8 cellular contexts compared by ENCODE assay signal in the genomic region with DNA sequence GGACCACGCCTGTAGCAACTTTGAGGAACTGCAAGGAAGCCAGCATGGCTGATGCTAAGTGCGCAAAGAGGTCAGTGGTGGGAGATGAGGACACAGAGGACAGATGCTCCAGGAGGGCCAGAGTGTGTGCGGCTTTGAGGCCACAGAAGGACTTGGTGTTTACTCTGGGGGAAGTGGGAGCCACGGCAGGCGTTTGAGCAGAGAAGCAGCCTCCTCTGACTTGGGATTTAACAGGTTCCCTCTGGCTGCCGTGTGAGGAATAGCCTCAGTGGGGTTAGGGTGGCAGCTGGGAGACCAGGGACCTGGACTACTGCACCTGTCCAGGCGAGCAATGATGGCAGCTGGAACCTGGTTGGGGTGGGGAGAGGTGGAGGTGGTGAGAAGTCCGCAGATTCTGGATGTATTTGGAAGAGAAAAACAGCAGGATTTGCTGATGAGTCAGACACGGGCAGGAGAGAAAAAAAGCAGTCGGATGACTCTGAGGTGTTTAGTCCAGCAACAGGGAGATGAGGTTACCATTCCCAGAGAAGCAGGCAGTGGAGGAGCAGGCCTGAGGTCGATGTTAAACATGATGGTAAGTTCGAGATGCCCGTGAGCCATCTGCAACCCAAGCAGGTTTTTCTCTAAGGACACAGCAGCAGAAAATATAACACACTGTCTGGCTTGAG.
DNase-seq lines count a peak whose midpoint lies in the region; ATAC-seq, FAIRE-seq and TF ChIP-seq lines count a peak whose summit lies in the region.

No MANE protein-coding gene starts in this region.

- no peak for TF ChIP-seq EP300 in H1 (IDR thresholded peaks at IDR 0.05; ENCODE audit: borderline replicate concordance in 1 of 2, low read depth in 2 of 2, low read length in 2 of 2)

- peak in 1 of 2 experiments; percentile 20; a peak in 2 of 4 replicates for TF ChIP-seq RAD21 in H1 (IDR thresholded peaks at IDR 0.05 in 1 of 2, conservative IDR thresholded peaks at IDR 0.05 in 1 of 2; ENCODE audit: low read depth in 2 of 2, low read length in 2 of 2)

- TF ChIP-seq CTCF in H1 (IDR thresholded peaks at IDR 0.05; ENCODE audit: control extremely low read depth in 1 of 3, insufficient read depth in 1 of 3, low read depth in 1 of 3, low read length in 3 of 3): peak in 2 of 3 experiments; percentile 13 to 26; a peak in 2 of 4 replicates
- TF ChIP-seq CTCF in activated CD8-positive, alpha-beta T cell treated with anti-CD3 and anti-CD28 coated beads for 36 hours (IDR thresholded peaks at IDR 0.05): no peak

- no peak overlapping the region for H2AK5ac ChIP-seq in H1 (ENCODE audit: low read depth, low read length)
- H2AK5ac ChIP-seq in trophoblast cell (ENCODE audit: low read length): no peak overlapping the region

- H3K9me3 ChIP-seq in H1 (ENCODE audit: insufficient read depth in 2 of 2, low read depth in 1 of 2, low read length in 1 of 2): no peaks in the 10 kb centered on the region; a peak in 1 of 4 replicates
- H3K9me3 ChIP-seq in trophoblast cell (ENCODE audit: insufficient read depth, low read depth, low read length): peaks cover 2% of the 10 kb centered on the region

- no peak overlapping the region for H3K14ac ChIP-seq in H1 (ENCODE audit: insufficient read length)
- no peak overlapping the region for H3K14ac ChIP-seq in trophoblast cell (ENCODE audit: low read length)

- H3K4me1 ChIP-seq in H1 (replicated peaks in 1 of 4; ENCODE audit: control insufficient read depth in 3 of 4, insufficient read depth in 4 of 4, low read length in 3 of 4) (peaks cover 0 to 3% (median 2%) of the 10 kb centered on the region in 4 experiments; a peak in 4 of 7 replicates), trophoblast cell (ENCODE audit: control insufficient read depth in 1 of 2, insufficient read depth in 2 of 2, low read length in 2 of 2) (peaks cover 0 to 9% of the 10 kb centered on the region in 2 experiments)

- intact Hi-C loops in activated CD8-positive, alpha-beta T cell treated with anti-CD3 and anti-CD28 coated beads for 36 hours (cut with micrococcal nuclease): no loop called here

- CTCF ChIA-PET in H1 (lab: Charles Lee; ENCODE audit: partially characterized antibody): interaction anchor here (0.6 to 2.5 kb wide), 11 partner anchors 10 to 499 kb away, joined by 3 to 13 read pairs (median 3); no protein-coding TSS in a partner anchor
- CTCF ChIA-PET in activated CD8-positive, alpha-beta T cell treated with anti-CD3 and anti-CD28 coated beads for 36 hours (lab: Charles Lee): interaction anchor here (1.2 kb wide), 1 partner anchor 10 kb away, joined by 3 read pairs; no protein-coding TSS in a partner anchor

- H3K9me3 Mint-ChIP-seq in activated CD8-positive, alpha-beta T cell treated with anti-CD3 and anti-CD28 coated beads for 36 hours: no peaks in the 10 kb centered on the region
- no peaks in the 10 kb centered on the region for H3K9me3 Mint-ChIP-seq in effector memory CD8-positive, alpha-beta T cell

- H3K4me1 Mint-ChIP-seq in activated CD8-positive, alpha-beta T cell treated with anti-CD3 and anti-CD28 coated beads for 36 hours (ENCODE audit: low read depth): no peaks in the 10 kb centered on the region
- H3K4me1 Mint-ChIP-seq in effector memory CD8-positive, alpha-beta T cell (ENCODE audit: low read depth in 2 of 2): peaks cover 2 to 4% of the 10 kb centered on the region in 2 donors

- no peaks in the 10 kb centered on the region for H3K27me3 Mint-ChIP-seq in activated CD8-positive, alpha-beta T cell treated with anti-CD3 and anti-CD28 coated beads for 36 hours
- no peaks in the 10 kb centered on the region for H3K27me3 Mint-ChIP-seq in effector memory CD8-positive, alpha-beta T cell

- H3K4me3 ChIP-seq in H1 (ENCODE audit: extremely low read depth in 1 of 4, insufficient read depth in 2 of 4, low read depth in 3 of 4, low read length in 4 of 4) (no peak overlapping the region), trophoblast cell (ENCODE audit: low read depth, low read length) (no peak overlapping the region)

- H4K8ac ChIP-seq in H1 (ENCODE audit: extremely low read depth, insufficient read depth, low read length): no peak overlapping the region
- no peak overlapping the region for H4K8ac ChIP-seq in trophoblast cell (ENCODE audit: low read depth, low read length)

- H3K4ac ChIP-seq in H1 (replicated peaks; ENCODE audit: insufficient read length, low read depth, low read length) (no peak overlapping the region), trophoblast cell (ENCODE audit: low read depth, low read length) (no peak overlapping the region)

- H3K4me2 ChIP-seq in H1 (ENCODE audit: insufficient read depth in 1 of 2, low read depth in 2 of 2, low read length in 2 of 2) (no peak overlapping the region), trophoblast cell (ENCODE audit: low read length) (no peak overlapping the region)

- H3K27ac Mint-ChIP-seq in activated CD8-positive, alpha-beta T cell treated with anti-CD3 and anti-CD28 coated beads for 36 hours: no peak overlapping the region
- peak overlapping the region in 1 of 2 donors; percentile 31 for H3K27ac Mint-ChIP-seq in effector memory CD8-positive, alpha-beta T cell

- H3K18ac ChIP-seq in H1 (ENCODE audit: extremely low read depth, low read length) (no peak overlapping the region), trophoblast cell (ENCODE audit: low read length) (no peak overlapping the region)

- H3K23ac ChIP-seq in H1 (ENCODE audit: insufficient read length) (no peak overlapping the region), trophoblast cell (ENCODE audit: low read length) (no peak overlapping the region)

- peaks cover 0 to 2% of the 10 kb centered on the region in 2 experiments for H4K20me1 ChIP-seq in H1 (replicated peaks in 1 of 2; ENCODE audit: control insufficient read depth in 1 of 2, insufficient read depth in 2 of 2, low read length in 2 of 2)

- 0 out of 2 replicates have a peak overlapping the region, but pooled peaks have one; percentile 80 for H2BK20ac ChIP-seq in H1 (ENCODE audit: low read length)

- H4K91ac ChIP-seq in H1 (replicated peaks; ENCODE audit: insufficient read length, low read length) (no peak overlapping the region), trophoblast cell (ENCODE audit: low read depth, low read length) (no peak overlapping the region)

- H3K27ac ChIP-seq in H1 (ENCODE audit: low read depth, low read length) (no peak overlapping the region), trophoblast cell (ENCODE audit: low read depth, low read length) (no peak overlapping the region)

- H3K23me2 ChIP-seq in H1 (ENCODE audit: low read depth, low read length): no peaks in the 10 kb centered on the region

- no peak overlapping the region for H3K56ac ChIP-seq in H1 (replicated peaks; ENCODE audit: insufficient read length, low read depth, low read length)

- POLR2A ChIA-PET in H1 (lab: Charles Lee; ENCODE audit: partially characterized antibody): interaction anchor here (0.8 to 1.1 kb wide), 3 partner anchors 12 to 88 kb away, joined by 3 to 5 read pairs (median 3); no protein-coding TSS in a partner anchor
- POLR2A ChIA-PET in activated CD8-positive, alpha-beta T cell treated with anti-CD3 and anti-CD28 coated beads for 36 hours (lab: Charles Lee): no interaction called here

- no peaks in the 10 kb centered on the region for H3K36me3 Mint-ChIP-seq in activated CD8-positive, alpha-beta T cell treated with anti-CD3 and anti-CD28 coated beads for 36 hours (ENCODE audit: low read depth)
- no peaks in the 10 kb centered on the region for H3K36me3 Mint-ChIP-seq in effector memory CD8-positive, alpha-beta T cell (ENCODE audit: insufficient read depth)

- H3K79me1 ChIP-seq in H1 (ENCODE audit: low read depth, low read length) (no peaks in the 10 kb centered on the region), trophoblast cell (ENCODE audit: low read length) (no peaks in the 10 kb centered on the region)

- H3K79me2 ChIP-seq in H1 (ENCODE audit: control insufficient read depth in 1 of 2, insufficient read depth in 2 of 2, low read length in 2 of 2): no peaks in the 10 kb centered on the region
- H3K79me2 ChIP-seq in trophoblast cell (ENCODE audit: control insufficient read depth, insufficient read depth, low read length, poor library complexity): no peaks in the 10 kb centered on the region

- no peak for ATAC-seq in HG03520 (IDR thresholded peaks at IDR 0.05; ENCODE audit: unreplicated experiment)
- no peak for ATAC-seq in activated CD8-positive, alpha-beta T cell treated with anti-CD3 and anti-CD28 coated beads for 36 hours
- no peak for ATAC-seq in effector memory CD8-positive, alpha-beta T cell (replicated peaks)

- WGBS in H1 (ENCODE audit: extremely low coverage in 1 of 2, insufficient coverage in 1 of 2, insufficient read length in 1 of 2, insufficient replicate concordance in 2 of 2, low coverage in 1 of 2, low lambda C conversion rate in 2 of 2, missing lambda C conversion rate in 1 of 2), 2 experiments: 78% methylated on average over 13 of the region's 13 CpGs; no CpG with 5 or more reads in 1 of the 2 experiments
- no CpG with 5 or more reads among the region's 13 CpGs for WGBS in trophoblast cell (ENCODE audit: extremely low coverage, insufficient coverage, insufficient read length)

- peak; percentile 78 for DNase-seq in DMS 273 (lab: John Stamatoyannopoulos, UW; ENCODE audit: unreplicated experiment)
- peak; percentile 87 for DNase-seq in NCI-H2227 treated with DMSO at 0.1 percent for 48 hours (lab: John Stamatoyannopoulos, UW)
- no peak for DNase-seq in H1 (ENCODE audit: low read depth in 1 of 2, low spot score in 2 of 2)
- DNase-seq in trophoblast cell: peak; percentile 51 to 69
- DNase-seq in ureter (ENCODE audit: low spot score): no peak
- DNase-seq in activated CD8-positive, alpha-beta T cell treated with anti-CD3 and anti-CD28 coated beads for 36 hours: no peak
- no peak for DNase-seq in effector memory CD8-positive, alpha-beta T cell

- H2AFZ ChIP-seq in H1 (ENCODE audit: low read length): no peak overlapping the region
- H2AFZ ChIP-seq in trophoblast cell (ENCODE audit: insufficient read depth, low read length, poor library complexity): no peak overlapping the region

- H3K36me3 ChIP-seq in H1 (ENCODE audit: control insufficient read depth in 2 of 4, insufficient read depth in 4 of 4, low read length in 3 of 4) (no peaks in the 10 kb centered on the region), trophoblast cell (ENCODE audit: control insufficient read depth in 1 of 2, insufficient read depth in 2 of 2, low read length in 2 of 2) (no peaks in the 10 kb centered on the region)

- no peak overlapping the region for H2BK15ac ChIP-seq in H1 (ENCODE audit: low read length)

- H4K5ac ChIP-seq in H1 (ENCODE audit: insufficient read length, low read depth, low read length): no peak overlapping the region

- no peak for FAIRE-seq in H1 (lab: Jason Lieb, UNC)

- no peak overlapping the region for H4K12ac ChIP-seq in trophoblast cell (ENCODE audit: low read depth, low read length)

- no peak overlapping the region for H3K4me3 Mint-ChIP-seq in activated CD8-positive, alpha-beta T cell treated with anti-CD3 and anti-CD28 coated beads for 36 hours
- no peak overlapping the region for H3K4me3 Mint-ChIP-seq in effector memory CD8-positive, alpha-beta T cell

- H2BK5ac ChIP-seq in H1 (ENCODE audit: low read depth, low read length): no peak overlapping the region
- H2BK5ac ChIP-seq in trophoblast cell (ENCODE audit: low read depth, low read length, poor library complexity): no peak overlapping the region

- no peak overlapping the region for H2BK120ac ChIP-seq in H1 (replicated peaks; ENCODE audit: low read depth, low read length)
- no peak overlapping the region for H2BK120ac ChIP-seq in trophoblast cell (ENCODE audit: insufficient read depth, low read length, poor library complexity)

- H3K9ac ChIP-seq in H1 (replicated peaks in 1 of 4; ENCODE audit: extremely low read depth in 1 of 4, low read depth in 3 of 4, low read length in 3 of 4) (no peak overlapping the region), trophoblast cell (ENCODE audit: low read length) (no peak overlapping the region)

- H3K27me3 ChIP-seq in H1 (replicated peaks in 1 of 4; ENCODE audit: control insufficient read depth in 3 of 4, extremely low read depth in 1 of 4, insufficient read depth in 3 of 4, low read length in 3 of 4) (no peaks in the 10 kb centered on the region), trophoblast cell (ENCODE audit: insufficient read depth, low read length) (no peaks in the 10 kb centered on the region)

- H2BK12ac ChIP-seq in H1 (ENCODE audit: low read depth, low read length): no peak overlapping the region
- no peak overlapping the region for H2BK12ac ChIP-seq in trophoblast cell (ENCODE audit: low read length)

- no peak for TF ChIP-seq POLR2A in H1 (IDR thresholded peaks at IDR 0.05; ENCODE audit: control extremely low read depth in 1 of 2, low read depth in 2 of 2, low read length in 2 of 2)

Comparison
In these comparisons a context has a peak if more than half of its experiments do, and no peak if none do; other contexts are left out.
1. DNase-seq: peak in DMS 273 (single experiment), NCI-H2227 treated with DMSO at 0.1 percent for 48 hours (single experiment) and trophoblast cell (2 of 2); none in H1 (0 of 2), ureter (single experiment), activated CD8-positive, alpha-beta T cell treated with anti-CD3 and anti-CD28 coated beads for 36 hours (single experiment) and effector memory CD8-positive, alpha-beta T cell (0 of 3).